ENCODE assay signal across 8 cellular contexts in genomic region chr10:34815174-34816066, GRCh38. TPM values are rescaled to one million over a fixed set of nuclear protein-coding genes. Genes with fewer than 3 reads are reported as not detected.
A peak's percentile ranks its signal among the peaks of the same experiment; 100 is the strongest.
DNase-seq lines count a peak whose midpoint lies in the region; ATAC-seq and TF ChIP-seq lines count a peak whose summit lies in the region.

Gene PARD3 (minus strand): TSS chr10:34815296. CDS start chr10:34814995, 301 bp downstream.

- H3K4me3 Mint-ChIP-seq in activated CD8-positive, alpha-beta memory T cell treated with anti-CD3 and anti-CD28 coated beads, Interleukin-2, amount 10 ng/mL, durations not matched to agents 7 days and 5 days, result no peak within 1 kb of the TSS

- no peak for DNase-seq in activated CD8-positive, alpha-beta memory T cell treated with anti-CD3 and anti-CD28 coated beads, Interleukin-2, amount 10 ng/mL, durations not matched to agents 7 days and 5 days
- no peak for DNase-seq in activated CD8-positive, alpha-beta memory T cell treated with anti-CD3 and anti-CD28 coated beads for 24 hours
- DNase-seq in choroid plexus epithelial cell (ENCODE audit: low read depth), result peak; percentile 69
- DNase-seq in kidney glomerular epithelial cell (lab: John Stamatoyannopoulos, UW), result peak; percentile 25
- peak; percentile 41 for DNase-seq in stimulated activated naive CD8-positive, alpha-beta T cell treated with anti-CD3 and anti-CD28 coated beads, Interleukin-15, Interleukin-2, amounts not matched to agents 100 U/mL and 50 U/mL, for 24 hours
- no peak for DNase-seq in effector CD8-positive, alpha-beta T cell (lab: John Stamatoyannopoulos, UW)

- CTCF ChIA-PET in activated CD8-positive, alpha-beta memory T cell treated with anti-CD3 and anti-CD28 coated beads, Interleukin-2, amount 10 ng/mL, durations not matched to agents 7 days and 5 days (lab: Charles Lee), result no interaction called here

- H3K4me1 Mint-ChIP-seq in activated CD8-positive, alpha-beta memory T cell treated with anti-CD3 and anti-CD28 coated beads, Interleukin-2, amount 10 ng/mL, durations not matched to agents 7 days and 5 days, result peaks cover 6% of the 10 kb centered on the region

- peak; percentile 45 for ATAC-seq in activated CD8-positive, alpha-beta memory T cell treated with anti-CD3 and anti-CD28 coated beads, Interleukin-2, amount 10 ng/mL, durations not matched to agents 7 days and 5 days
- ATAC-seq in HG03064 (IDR thresholded peaks at IDR 0.05; ENCODE audit: low read depth, unreplicated experiment), result peak; percentile 45
- peak; percentile 47 for ATAC-seq in stimulated activated naive CD8-positive, alpha-beta T cell treated with anti-CD3 and anti-CD28 coated beads, Interleukin-15, Interleukin-2, amounts not matched to agents 100 U/mL and 50 U/mL, for 24 hours

- H3K36me3 Mint-ChIP-seq in activated CD8-positive, alpha-beta memory T cell treated with anti-CD3 and anti-CD28 coated beads, Interleukin-2, amount 10 ng/mL, durations not matched to agents 7 days and 5 days, result no peaks in the 10 kb centered on the region

- H3K4me3 ChIP-seq in choroid plexus epithelial cell (ENCODE audit: low read depth, low read length), result peak within 1 kb of the TSS; percentile 74

- no peak for TF ChIP-seq CTCF in choroid plexus epithelial cell (conservative IDR thresholded peaks at IDR 0.05; ENCODE audit: low read depth, low read length)

- H3K9me3 Mint-ChIP-seq in activated CD8-positive, alpha-beta memory T cell treated with anti-CD3 and anti-CD28 coated beads, Interleukin-2, amount 10 ng/mL, durations not matched to agents 7 days and 5 days (ENCODE audit: low read depth), result no peaks in the 10 kb centered on the region

- H3K27me3 Mint-ChIP-seq in activated CD8-positive, alpha-beta memory T cell treated with anti-CD3 and anti-CD28 coated beads, Interleukin-2, amount 10 ng/mL, durations not matched to agents 7 days and 5 days, result peaks cover 51% of the 10 kb centered on the region

- H3K27ac Mint-ChIP-seq in activated CD8-positive, alpha-beta memory T cell treated with anti-CD3 and anti-CD28 coated beads, Interleukin-2, amount 10 ng/mL, durations not matched to agents 7 days and 5 days, result no peak within 1 kb of the TSS

TF ChIP-seq in PFSK-1, 5 proteins besides CTCF, POLR2A, EP300 and RAD21:
- TF ChIP-seq FOXP2 (optimal IDR thresholded peaks at IDR 0.05; ENCODE audit: borderline replicate concordance, extremely low read depth, extremely low read length, insufficient read depth) (peak; percentile 76), POLR2AphosphoS5 (IDR thresholded peaks at IDR 0.05; ENCODE audit: low read depth, low read length) (no peak), TAF1 (IDR thresholded peaks at IDR 0.05; ENCODE audit: borderline replicate concordance, insufficient read depth, low read length) (no peak), SIN3A (IDR thresholded peaks at IDR 0.05; ENCODE audit: borderline replicate concordance, insufficient read depth, low read length) (no peak), REST (IDR thresholded peaks at IDR 0.05; ENCODE audit: insufficient read depth in 1 of 2, low read depth in 2 of 2, low read length in 2 of 2) (no peak)

RNA-seq across cellular contexts. Expression of gene PARD3, which starts in this region (rescaled TPM):
- total RNA-seq in activated CD8-positive, alpha-beta memory T cell treated with anti-CD3 and anti-CD28 coated beads, Interleukin-2, amount 10 ng/mL, durations not matched to agents 7 days and 5 days, result under 1 TPM; 0.29 to 0.94 TPM
- polyA plus RNA-seq in PFSK-1 (2012; ENCODE audit: insufficient read length, low read depth), result 28.3 TPM

Comparison
In these comparisons a context has a peak if more than half of its experiments do, and no peak if none do; other contexts are left out.
1. Peak in ATAC-seq in activated CD8-positive, alpha-beta memory T cell treated with anti-CD3 and anti-CD28 coated beads, Interleukin-2, amount 10 ng/mL, durations not matched to agents 7 days and 5 days; RNA of the gene not detected or under 1 TPM.
2. DNase-seq: peak in choroid plexus epithelial cell (single experiment), kidney glomerular epithelial cell (single experiment) and stimulated activated naive CD8-positive, alpha-beta T cell treated with anti-CD3 and anti-CD28 coated beads, Interleukin-15, Interleukin-2, amounts not matched to agents 100 U/mL and 50 U/mL, for 24 hours (single experiment); none in activated CD8-positive, alpha-beta memory T cell treated with anti-CD3 and anti-CD28 coated beads, Interleukin-2, amount 10 ng/mL, durations not matched to agents 7 days and 5 days (single experiment), activated CD8-positive, alpha-beta memory T cell treated with anti-CD3 and anti-CD28 coated beads for 24 hours (single experiment) and effector CD8-positive, alpha-beta T cell (single experiment).
3. Peak in every context shown above with its lines, with median percentiles within 50 percentile points of each other: ATAC-seq.